ENCODE assay signal across 28 cellular contexts in the genomic region with DNA sequence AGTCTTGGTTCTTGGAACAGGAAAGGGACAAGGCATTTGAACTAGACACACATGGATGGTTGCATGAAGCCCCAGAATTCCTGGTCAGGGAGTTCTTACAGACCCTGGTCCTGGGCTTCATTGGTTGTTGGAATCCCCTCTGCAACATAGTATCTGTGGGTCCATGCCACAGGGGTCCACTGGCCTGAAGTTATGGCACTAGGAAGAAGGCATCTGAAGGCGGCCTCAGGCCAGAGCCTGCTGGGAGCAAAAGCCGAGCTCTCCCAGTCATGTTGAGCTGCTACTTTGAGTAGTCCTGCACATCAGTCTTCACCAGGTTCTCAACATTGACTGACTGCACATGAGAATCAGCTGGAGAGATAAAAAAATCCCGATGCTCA.
"Had no signal": no experiment of that assay in that cellular context is flagged by ENCODE, and none has a peak within 500 bp of the region (broad histone marks: within the 10 kb centered on the region; RNA-seq: fewer than 3 reads in every experiment).

No MANE protein-coding gene starts in this region.

- ATAC-seq: activated naive CD4-positive, alpha-beta T cell treated with anti-CD3 and anti-CD28 coated beads, Interleukin-2, amount 50 U/mL, for 72 hours; gastroesophageal sphincter; T-cell had no signal

- H3K4me1 ChIP-seq: ascending aorta, gastroesophageal sphincter had no signal

- DNase-seq: activated B cell treated with CpG ODN at 0.5 μM for 24 hours; activated CD4-positive, alpha-beta memory T cell treated with anti-CD3 and anti-CD28 coated beads, Interleukin-2, amount 10 ng/mL, durations not matched to agents 7 days and 5 days; activated CD4-positive, alpha-beta T cell treated with anti-CD3 and anti-CD28 coated beads for 1 hour; activated CD4-positive, alpha-beta T cell treated with anti-CD3 and anti-CD28 coated beads for 4 hours; activated CD4-positive, alpha-beta T cell treated with anti-CD3 and anti-CD28 coated beads, Interleukin-2, amount 10 ng/mL, durations not matched to agents 7 days and 5 days; activated CD4-positive, alpha-beta T cell treated with anti-CD3 and anti-CD28 coated beads, Interleukin-2, amount 50 U/mL, for 4 hours; activated CD8-positive, alpha-beta memory T cell treated with anti-CD3 and anti-CD28 coated beads, Interleukin-2, amount 50 U/mL, for 48 hours; activated gamma-delta T cell treated with Interleukin-2 at 50 U/mL for 16 hours; activated naive CD4-positive, alpha-beta T cell treated with Interleukin-2 at 50 U/mL for 16 hours; activated naive CD8-positive, alpha-beta T cell treated with anti-CD3 and anti-CD28 coated beads, Interleukin-2, amount 10 ng/mL, durations not matched to agents 7 days and 5 days; activated T-cell treated with anti-CD3 and anti-CD28 coated beads for 4 hours; activated T-cell treated with anti-CD3 and anti-CD28 coated beads, Interleukin-2, amount 50 U/mL, for 48 hours; effector CD8-positive, alpha-beta T cell; esophagus squamous epithelium; foreskin melanocyte; heart right ventricle; SW 1271; T-helper 9 cell; WERI-Rb-1 had no signal

- H3K4me3 Mint-ChIP-seq: activated B cell treated with CpG ODN at 0.5 μM for 24 hours; activated CD4-positive, alpha-beta memory T cell treated with anti-CD3 and anti-CD28 coated beads, Interleukin-2, amount 10 ng/mL, durations not matched to agents 7 days and 5 days; activated CD4-positive, alpha-beta T cell treated with anti-CD3 and anti-CD28 coated beads, Interleukin-2, amount 10 ng/mL, durations not matched to agents 7 days and 5 days; activated naive CD8-positive, alpha-beta T cell treated with anti-CD3 and anti-CD28 coated beads, Interleukin-2, amount 10 ng/mL, durations not matched to agents 7 days and 5 days; activated T-helper 1 cell treated with anti-CD3 and anti-CD28 coated beads, Interleukin-12 subunit alpha, Interleukin-12 subunit beta, Interleukin-2, Interleukin-4 antibody, amounts not matched to agents 30 ng/mL and 10 ng/mL and 1 ng/mL, durations not matched to agents 14 hours and 24 hours and 36 hours; brain; central memory CD8-positive, alpha-beta T cell; T-cell; T-helper 1 cell treated with Interleukin-12 subunit alpha and Interleukin-12 subunit beta and Interleukin-4 antibody, amounts not matched to agents 30 μg/mL and 1 μg/mL, for 36 hours had no signal

- H3K9me3 Mint-ChIP-seq: activated B cell treated with CpG ODN at 0.5 μM for 24 hours; activated CD4-positive, alpha-beta memory T cell treated with anti-CD3 and anti-CD28 coated beads, Interleukin-2, amount 10 ng/mL, durations not matched to agents 7 days and 5 days; activated CD4-positive, alpha-beta T cell treated with anti-CD3 and anti-CD28 coated beads, Interleukin-2, amount 10 ng/mL, durations not matched to agents 7 days and 5 days; activated naive CD4-positive, alpha-beta T cell treated with anti-CD3 and anti-CD28 coated beads, Interleukin-2, amount 50 U/mL, for 72 hours; activated naive CD8-positive, alpha-beta T cell treated with anti-CD3 and anti-CD28 coated beads, Interleukin-2, amount 10 ng/mL, durations not matched to agents 7 days and 5 days; activated T-helper 1 cell treated with anti-CD3 and anti-CD28 coated beads, Interleukin-12 subunit alpha, Interleukin-12 subunit beta, Interleukin-2, Interleukin-4 antibody, amounts not matched to agents 30 ng/mL and 10 ng/mL and 1 ng/mL, durations not matched to agents 14 hours and 24 hours and 36 hours; activated T-helper 2 cell treated with anti-CD3 and anti-CD28 coated beads, Interferon-gamma antibody, Interleukin-2, Interleukin-4, amounts not matched to agents 10 μg/mL and 5 μg/mL and 100 μg/mL, durations not matched to agents 14 hours and 24 hours and 36 hours; central memory CD8-positive, alpha-beta T cell; T-cell; T-helper 1 cell treated with Interleukin-12 subunit alpha and Interleukin-12 subunit beta and Interleukin-4 antibody, amounts not matched to agents 30 μg/mL and 1 μg/mL, for 36 hours had no signal

- H3K27ac ChIP-seq: ascending aorta, esophagus squamous epithelium, gastroesophageal sphincter, heart right ventricle, WERI-Rb-1 had no signal

- H3K27ac Mint-ChIP-seq: activated B cell treated with CpG ODN at 0.5 μM for 24 hours; activated CD4-positive, alpha-beta memory T cell treated with anti-CD3 and anti-CD28 coated beads, Interleukin-2, amount 10 ng/mL, durations not matched to agents 7 days and 5 days; activated CD4-positive, alpha-beta T cell treated with anti-CD3 and anti-CD28 coated beads, Interleukin-2, amount 10 ng/mL, durations not matched to agents 7 days and 5 days; activated naive CD4-positive, alpha-beta T cell treated with anti-CD3 and anti-CD28 coated beads, Interleukin-2, amount 50 U/mL, for 72 hours; activated naive CD8-positive, alpha-beta T cell treated with anti-CD3 and anti-CD28 coated beads, Interleukin-2, amount 10 ng/mL, durations not matched to agents 7 days and 5 days; activated T-helper 1 cell treated with anti-CD3 and anti-CD28 coated beads, Interleukin-12 subunit alpha, Interleukin-12 subunit beta, Interleukin-2, Interleukin-4 antibody, amounts not matched to agents 30 ng/mL and 10 ng/mL and 1 ng/mL, durations not matched to agents 14 hours and 24 hours and 36 hours; activated T-helper 2 cell treated with anti-CD3 and anti-CD28 coated beads, Interferon-gamma antibody, Interleukin-2, Interleukin-4, amounts not matched to agents 10 μg/mL and 5 μg/mL and 100 μg/mL, durations not matched to agents 14 hours and 24 hours and 36 hours; brain; T-cell; T-helper 1 cell treated with Interleukin-12 subunit alpha and Interleukin-12 subunit beta and Interleukin-4 antibody, amounts not matched to agents 30 μg/mL and 1 μg/mL, for 36 hours had no signal

- H3K27me3 Mint-ChIP-seq: activated B cell treated with CpG ODN at 0.5 μM for 24 hours had no signal

- H3K27me3 ChIP-seq: ascending aorta, esophagus squamous epithelium, gastroesophageal sphincter had no signal

- H3K36me3 Mint-ChIP-seq: activated naive CD4-positive, alpha-beta T cell treated with anti-CD3 and anti-CD28 coated beads, Interleukin-2, amount 50 U/mL, for 72 hours; activated naive CD8-positive, alpha-beta T cell treated with anti-CD3 and anti-CD28 coated beads, Interleukin-2, amount 10 ng/mL, durations not matched to agents 7 days and 5 days; brain; T-cell had no signal

- H3K4me3 ChIP-seq: ascending aorta, esophagus squamous epithelium, gastroesophageal sphincter, heart right ventricle had no signal

- H3K4me1 Mint-ChIP-seq: activated B cell treated with CpG ODN at 0.5 μM for 24 hours; activated CD4-positive, alpha-beta T cell treated with anti-CD3 and anti-CD28 coated beads, Interleukin-2, amount 10 ng/mL, durations not matched to agents 7 days and 5 days; activated naive CD8-positive, alpha-beta T cell treated with anti-CD3 and anti-CD28 coated beads, Interleukin-2, amount 10 ng/mL, durations not matched to agents 7 days and 5 days; central memory CD8-positive, alpha-beta T cell; T-cell had no signal

- H3K9me3 ChIP-seq: ascending aorta, esophagus squamous epithelium, gastroesophageal sphincter, heart right ventricle had no signal

- H3K36me3 ChIP-seq: ascending aorta, esophagus squamous epithelium, gastroesophageal sphincter, heart right ventricle, WERI-Rb-1 had no signal
